8 cellular contexts compared by ENCODE assay signal in the genomic region with DNA sequence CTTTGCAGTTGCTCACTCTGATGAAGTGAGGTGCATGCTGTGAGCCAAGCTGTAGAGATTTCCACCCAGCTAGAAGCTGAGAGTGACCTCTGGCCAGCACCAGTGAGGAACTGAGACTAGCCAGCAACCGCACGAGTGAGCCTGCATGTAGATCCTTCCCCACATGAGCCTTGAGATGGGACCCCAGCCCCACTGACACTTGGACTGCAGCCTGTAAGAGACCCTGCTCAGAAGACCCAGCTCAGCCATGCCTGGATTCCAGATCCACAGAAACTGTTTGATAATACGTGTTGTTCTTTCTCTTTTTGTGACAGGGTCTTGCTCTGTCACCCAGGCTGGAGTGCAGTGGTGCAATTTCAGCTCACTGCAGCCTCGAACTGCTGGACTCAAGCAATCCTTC.
"Had no signal": no experiment of that assay in that cellular context is flagged by ENCODE, and none has a peak within 500 bp of the region (broad histone marks: within the 10 kb centered on the region; RNA-seq: fewer than 3 reads in every experiment).

No MANE protein-coding gene starts in this region.

- H3K27ac ChIP-seq: HL-60 had no signal

- H3K27me3 Mint-ChIP-seq: IgD-negative memory B cell had no signal

- DNase-seq: IMR-90, KBM-7, KG1 had no signal

- H3K27ac Mint-ChIP-seq: IgD-negative memory B cell had no signal

- H3K4me3 Mint-ChIP-seq: IgD-negative memory B cell had no signal

- H3K36me3 Mint-ChIP-seq: IgD-negative memory B cell had no signal

- FAIRE-seq: HepG2, HTR-8/SVneo, K562 had no signal

- H3K4me3 ChIP-seq: K562 had no signal

- H3K9me3 Mint-ChIP-seq: IgD-negative memory B cell had no signal
